In the genomic region with DNA sequence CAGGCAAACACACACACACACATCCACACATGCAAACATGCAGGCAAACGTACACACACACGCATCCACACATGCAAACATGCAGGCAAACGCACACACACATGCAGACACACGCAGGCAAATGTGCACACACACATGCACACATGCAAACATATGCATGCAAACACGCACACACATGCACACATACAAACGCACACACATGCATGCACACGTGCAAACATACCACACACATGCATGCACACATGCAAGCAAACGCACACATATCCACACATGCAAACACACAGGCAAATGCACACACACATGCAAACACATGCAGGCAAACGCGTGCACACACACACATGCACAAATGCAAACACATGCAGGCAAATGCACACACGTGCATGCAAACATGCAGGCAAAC, we compare ENCODE assay signal across 23 cellular contexts. TPM values are rescaled to one million over a fixed set of nuclear protein-coding genes. Genes with fewer than 3 reads are reported as not detected.
"Had no signal": no experiment of that assay in that cellular context is flagged by ENCODE, and none has a peak within 500 bp of the region (broad histone marks: within the 10 kb centered on the region; RNA-seq: fewer than 3 reads in every experiment).

No MANE protein-coding gene starts in this region.

- DNase-seq: dermis blood vessel endothelial cell; foreskin keratinocyte; immature natural killer cell; left cardiac atrium; left ventricle myocardium inferior; lower lobe of right lung; mesenchymal stem cell; naive B cell; nephron progenitor cell; psoas muscle; retina; spleen; stimulated activated CD4-positive, alpha-beta T cell treated with anti-CD3 and anti-CD28 coated beads, Interleukin-15, amount 100 ng/mL, for 24 hours; stimulated activated CD4-positive, alpha-beta T cell treated with anti-CD3 and anti-CD28 coated beads, Interleukin-1b, Interleukin-23, amount 100 ng/mL, for 48 hours; stimulated activated CD4-positive, alpha-beta T cell treated with anti-CD3 and anti-CD28 coated beads, Interleukin-4, amount 100 ng/mL, for 24 hours; stimulated activated naive B cell treated with anti-CD40 and anti-IgM and Interleukin-4, amounts not matched to agents 10 μg/mL and 1 μg/mL and 100 μg/mL, for 72 hours; stimulated activated naive CD8-positive, alpha-beta T cell treated with anti-CD3 and anti-CD28 coated beads, Interleukin-15, amount 100 ng/mL, for 72 hours; substantia nigra had no signal

- H3K9me3 ChIP-seq: lower lobe of right lung, neutrophil, psoas muscle, thoracic aorta, transverse colon had no signal

- FAIRE-seq: colon, keratinocyte had no signal

- H3K4me1 ChIP-seq: foreskin keratinocyte, lower lobe of right lung, psoas muscle had no signal

- H3K27me3 ChIP-seq: neutrophil, spleen, transverse colon had no signal

- ATAC-seq: foreskin keratinocyte; left cardiac atrium; lower lobe of right lung; psoas muscle; stimulated activated naive B cell treated with anti-CD40 and anti-IgM and Interleukin-4, amounts not matched to agents 10 μg/mL and 1 μg/mL and 100 μg/mL, for 72 hours; stimulated activated naive CD8-positive, alpha-beta T cell treated with anti-CD3 and anti-CD28 coated beads, Interleukin-15, amount 100 ng/mL, for 72 hours had no signal

- H3K27ac ChIP-seq: foreskin keratinocyte, left ventricle myocardium inferior, lower lobe of right lung, neutrophil, psoas muscle, spleen, thoracic aorta had no signal

- H3K4me3 ChIP-seq: left ventricle myocardium inferior, lower lobe of right lung, psoas muscle, spleen, thoracic aorta, transverse colon had no signal

- H3K36me3 ChIP-seq: left ventricle myocardium inferior, lower lobe of right lung, neutrophil, spleen, thoracic aorta, transverse colon had no signal

RNA-seq across cellular contexts. Expression of a gene that starts 46.9 kb away (rescaled TPM):
- polyA plus RNA-seq: immature natural killer cell had no signal
